ENCODE assay signal across 11 cellular contexts in genomic region chr17:64009571-64010402, GRCh38. TPM values are rescaled to one million over a fixed set of nuclear protein-coding genes. Genes with fewer than 3 reads are reported as not detected.
DNase-seq lines count a peak whose midpoint lies in the region; ATAC-seq, FAIRE-seq and TF ChIP-seq lines count a peak whose summit lies in the region.
"Had no signal": no experiment of that assay in that cellular context is flagged by ENCODE, and none has a peak within 500 bp of the region (broad histone marks: within the 10 kb centered on the region; RNA-seq: fewer than 3 reads in every experiment).

No MANE protein-coding gene starts in this region.

- H3K27ac ChIP-seq in HepG2 (ENCODE audit: extremely low read length, insufficient read depth, low read length) (no peak overlapping the region), OCI-LY7 (ENCODE audit: low read depth, low read length, poor library complexity, severe bottlenecking) (no peak overlapping the region), kidney (ENCODE audit: low read depth in 2 of 2, low read length in 2 of 2) (no peak overlapping the region)
- H3K27ac ChIP-seq: VCaP had no signal

- H3K9ac ChIP-seq in HepG2 (ENCODE audit: insufficient read depth, low read depth, low read length) (no peak overlapping the region), kidney (ENCODE audit: low read length in 2 of 2) (no peak overlapping the region)

- H4K20me1 ChIP-seq in HepG2 (ENCODE audit: insufficient read depth, low read length) (no peaks in the 10 kb centered on the region), OCI-LY7 (ENCODE audit: insufficient read depth, low read length) (0 out of 2 replicates have a peak, but pooled peaks cover 3% of the 10 kb centered on the region)

- no peak for TF ChIP-seq CTCF in HepG2 (CRISPR knock-in tag; IDR thresholded peaks at IDR 0.05)
- no peak for TF ChIP-seq CTCF in OCI-LY7 (conservative IDR thresholded peaks at IDR 0.05; ENCODE audit: low read length)
- no peak for TF ChIP-seq CTCF in kidney (IDR thresholded peaks at IDR 0.05; ENCODE audit: borderline replicate concordance, extremely low read depth, insufficient read depth)

- H3K9me2 ChIP-seq in OCI-LY7 (ENCODE audit: insufficient read depth, low read length), result no peaks in the 10 kb centered on the region

- H3K27ac Mint-ChIP-seq in activated naive CD4-positive, alpha-beta T cell treated with anti-CD3 and anti-CD28 coated beads, Interleukin-2, amount 50 U/mL, for 72 hours, result peak overlapping the region; percentile 37 to 79

- TF ChIP-seq RAD21 in HepG2 (CRISPR knock-in tag; IDR thresholded peaks at IDR 0.05), result no peak

- no peaks in the 10 kb centered on the region for H3K27me3 ChIP-seq in HepG2 (ENCODE audit: control insufficient read depth in 1 of 2, insufficient read depth in 2 of 2, low read length in 2 of 2)

- no peak overlapping the region for H2AFZ ChIP-seq in HepG2 (ENCODE audit: low read length)
- no peak overlapping the region for H2AFZ ChIP-seq in OCI-LY7 (ENCODE audit: low read length)

- ATAC-seq in activated naive CD4-positive, alpha-beta T cell treated with anti-CD3 and anti-CD28 coated beads, Interleukin-2, amount 50 U/mL, for 72 hours, result peak in 1 of 2 donors; percentile 24
- ATAC-seq in HepG2, result no peak
- ATAC-seq in HG02970 (IDR thresholded peaks at IDR 0.05; ENCODE audit: low FRiP score, unreplicated experiment), result no peak

- no peaks in the 10 kb centered on the region; a peak in 1 of 5 replicates for H3K36me3 ChIP-seq in HepG2 (replicated peaks in 1 of 2; ENCODE audit: control insufficient read depth in 1 of 2, insufficient read depth in 2 of 2, low read length in 2 of 2)
- peaks cover 82% of the 10 kb centered on the region for H3K36me3 ChIP-seq in OCI-LY7 (ENCODE audit: insufficient read depth, low read length)
- H3K36me3 ChIP-seq in kidney (ENCODE audit: control insufficient read depth in 1 of 2, insufficient read depth in 2 of 2, low read length in 2 of 2), result no peaks in the 10 kb centered on the region

- CTCF ChIA-PET in HepG2 (lab: Yijun Ruan, JAX; ENCODE audit: low intra/inter-chr PET ratio, low total read pairs) (no interaction called here), OCI-LY7 (lab: Charles Lee; ENCODE audit: unreplicated experiment) (no interaction called here)

- H3K4me3 ChIP-seq in HepG2 (replicated peaks in 1 of 3; ENCODE audit: insufficient read depth in 1 of 3, low read depth in 2 of 3, low read length in 3 of 3) (no peak overlapping the region), OCI-LY7 (ENCODE audit: low read depth, low read length, poor library complexity, severe bottlenecking) (no peak overlapping the region), kidney (ENCODE audit: low read length in 2 of 2) (no peak overlapping the region)

- H3K9me3 Mint-ChIP-seq in activated naive CD4-positive, alpha-beta T cell treated with anti-CD3 and anti-CD28 coated beads, Interleukin-2, amount 50 U/mL, for 72 hours, result no peaks in the 10 kb centered on the region

- WGBS in HepG2 (ENCODE audit: low lambda C conversion rate), result 34% methylated on average over 8 of the region's 8 CpGs

- in situ Hi-C loops in ACHN (cut with HindIII; ENCODE audit: low pct_ligation_motif_present, low pct_unique_long_range_greater_than_20kb, low sequenced_read_pairs) (no loop called here), HepG2 (cut with HindIII; ENCODE audit: extremely low pct_ligation_motif_present, low pct_unique_long_range_greater_than_20kb) (no loop called here)

- FAIRE-seq in HepG2 (lab: Jason Lieb, UNC), result no peak
- FAIRE-seq in kidney (lab: Jason Lieb, UNC), result no peak

- POLR2A ChIA-PET in HepG2 (lab: Yijun Ruan, JAX) (no interaction called here), OCI-LY7 (lab: Charles Lee) (no interaction called here)

- BruUV-seq in HepG2 (replicated peaks; lab: Mats Ljungman, UMichigan), result no TSS peak
- no TSS peak for BruUV-seq in OCI-LY7 (replicated peaks; lab: Mats Ljungman, UMichigan)

- DNase-seq in ACHN, result peak; percentile 16
- peak; percentile 75 for DNase-seq in ELR (ENCODE audit: low read depth)
- DNase-seq in activated naive CD4-positive, alpha-beta T cell treated with anti-CD3 and anti-CD28 coated beads, Interleukin-2, amount 50 U/mL, for 72 hours (ENCODE audit: low spot score in 2 of 2), result peak in 1 of 2 donors; percentile 40
- DNase-seq in HepG2 (ENCODE audit: low spot score), result no peak
- no peak for DNase-seq in OCI-LY7 (ENCODE audit: low spot score)
- DNase-seq in kidney, result no peak
- DNase-seq in SHP77 (lab: John Stamatoyannopoulos, UW), result no peak
- DNase-seq: anterior cingulate cortex had no signal

- H3K4me2 ChIP-seq in HepG2 (ENCODE audit: low read depth, low read length) (no peak overlapping the region; the same call in 1 of the 2 replicates), OCI-LY7 (ENCODE audit: low read length) (no peak overlapping the region)

- no peak for TF ChIP-seq POLR2A in HepG2 (IDR thresholded peaks at IDR 0.05; ENCODE audit: insufficient read depth in 1 of 2, low read depth in 2 of 2, low read length in 2 of 2)

- intact Hi-C loops in HepG2 (cut with micrococcal nuclease; ENCODE audit: unreplicated experiment), result loop anchor here (5.0 kb wide), 1 partner anchor 1638 kb away; no protein-coding TSS in a partner anchor
- intact Hi-C loops in OCI-LY7 (cut with micrococcal nuclease; ENCODE audit: unreplicated experiment), result no loop called here
- intact Hi-C loops in kidney (cut with DNase I), result loop anchor here (10.0 kb wide), 1 partner anchor 95 kb away; the partner anchor contains the start of genes CSHL1 and GH1

- H3K9me3 ChIP-seq in HepG2 (ENCODE audit: low read length), result no peaks in the 10 kb centered on the region
- H3K9me3 ChIP-seq in OCI-LY7 (ENCODE audit: low read length), result no peaks in the 10 kb centered on the region
- no peaks in the 10 kb centered on the region for H3K9me3 ChIP-seq in kidney (ENCODE audit: control insufficient read depth in 1 of 2, low read length in 2 of 2)

- H3K79me2 ChIP-seq in HepG2 (ENCODE audit: insufficient read depth, low read length), result no peaks in the 10 kb centered on the region
- H3K79me2 ChIP-seq in OCI-LY7 (ENCODE audit: insufficient read depth, low read depth, low read length), result peaks cover 66% of the 10 kb centered on the region

- peaks cover 0 to 20% of the 10 kb centered on the region in 2 donors for H3K36me3 Mint-ChIP-seq in activated naive CD4-positive, alpha-beta T cell treated with anti-CD3 and anti-CD28 coated beads, Interleukin-2, amount 50 U/mL, for 72 hours

- H3K4me1 ChIP-seq in HepG2 (ENCODE audit: insufficient read depth, low read length) (peaks cover 53% of the 10 kb centered on the region), OCI-LY7 (ENCODE audit: insufficient read depth, low read length, poor library complexity, severe bottlenecking) (peaks cover 27% of the 10 kb centered on the region), kidney (ENCODE audit: control insufficient read depth in 1 of 2, insufficient read depth in 1 of 2, low read depth in 1 of 2, low read length in 2 of 2) (peaks cover 3 to 15% of the 10 kb centered on the region in 2 donors)

- TF ChIP-seq EP300 in HepG2 (IDR thresholded peaks at IDR 0.05; ENCODE audit: low read depth in 2 of 2, low read length in 2 of 2), result no peak
- TF ChIP-seq EP300 in HepG2 (CRISPR knock-in tag; IDR thresholded peaks at IDR 0.05; ENCODE audit: borderline replicate concordance), result no peak

RNA-seq across cellular contexts. Expression of gene ICAM2, which starts 10.6 kb away (rescaled TPM):
- 10 to 100 TPM; 21.9 to 45.2 TPM for total RNA-seq in activated naive CD4-positive, alpha-beta T cell treated with anti-CD3 and anti-CD28 coated beads, Interleukin-2, amount 50 U/mL, for 72 hours
- 7.9 and 10.9 TPM in 2 replicates for total RNA-seq in HepG2 (2016; rRNA removed; fragmentation: Illumina TruSeq; extraction: Trizol)
- total RNA-seq in HepG2 (2016; cell fraction: cytosol; rRNA removed; fragmentation: Illumina TruSeq; extraction: Trizol; ENCODE audit: low read depth), result 4.1 and 5.7 TPM in 2 replicates
- total RNA-seq in HepG2 (2016; cell fraction: insoluble cytoplasmic fraction; rRNA removed; fragmentation: Illumina TruSeq; extraction: Trizol), result 9.4 and 10.9 TPM in 2 replicates
- 8.3 and 9.3 TPM in 2 replicates for total RNA-seq in HepG2 (2016; cell fraction: membrane; rRNA removed; fragmentation: Illumina TruSeq; extraction: Trizol)
- 7.4 and 8.7 TPM in 2 replicates for total RNA-seq in HepG2 (2016; cell fraction: nucleus; rRNA removed; fragmentation: Illumina TruSeq; extraction: Trizol)
- 20.8 and 21.4 TPM in 2 replicates for polyA plus RNA-seq in HepG2 (2011; rRNA removed)
- polyA plus RNA-seq in HepG2 (2011; cell fraction: cytosol; rRNA removed), result 25.1 and 29.5 TPM in 2 replicates
- polyA plus RNA-seq in HepG2 (2011; cell fraction: nucleus; rRNA removed), result 10.1 and 10.2 TPM in 2 replicates
- 6.0 and 8.9 TPM in 2 replicates for polyA plus RNA-seq in HepG2 (2012)
- 3.9 and 5.8 TPM in 2 replicates for polyA plus RNA-seq in HepG2 (2016; cell fraction: cytosol; fragmentation: Illumina TruSeq; extraction: Trizol; ENCODE audit: low read depth)
- polyA plus RNA-seq in HepG2 (2016; cell fraction: insoluble cytoplasmic fraction; fragmentation: Illumina TruSeq; extraction: Trizol; ENCODE audit: low read depth), result 7.5 and 8.3 TPM in 2 replicates
- 5.9 and 6.9 TPM in 2 replicates for polyA plus RNA-seq in HepG2 (2016; cell fraction: membrane; fragmentation: Illumina TruSeq; extraction: Trizol; ENCODE audit: low read depth)
- polyA plus RNA-seq in HepG2 (2016; cell fraction: nucleus; fragmentation: Illumina TruSeq; extraction: Trizol; ENCODE audit: insufficient read depth, low read depth), result 11.9 and 12.3 TPM in 2 replicates
- polyA minus RNA-seq in HepG2 (2011; rRNA and poly(A)+ RNA removed; ENCODE audit: low replicate concordance), result 1.3 and 35.6 TPM in 2 replicates
- 6.6 and 7.4 TPM in 2 replicates for polyA minus RNA-seq in HepG2 (2011; cell fraction: cytosol; rRNA and poly(A)+ RNA removed)
- 4.2 and 7.6 TPM in 2 replicates for polyA minus RNA-seq in HepG2 (2011; cell fraction: nucleus; rRNA and poly(A)+ RNA removed)
- 76.4 and 112 TPM in 2 replicates for total RNA-seq in OCI-LY7 (2014; rRNA removed; shearing (Covaris generic))
- 79.1 and 88.7 TPM in 2 replicates for total RNA-seq in OCI-LY7 (2022)
- 38.8 TPM for total RNA-seq in kidney
- polyA plus RNA-seq in kidney (ENCODE audit: insufficient read depth, low read depth, low replicate concordance), result 55.8 TPM

RNA-seq across cellular contexts. Expression of gene PRR29, which starts 11.6 kb away (rescaled TPM):
- total RNA-seq in activated naive CD4-positive, alpha-beta T cell treated with anti-CD3 and anti-CD28 coated beads, Interleukin-2, amount 50 U/mL, for 72 hours, result 1 to 10 TPM in 1 of 2 donors, under 1 TPM in 1; 0.86 to 1.8 TPM
- total RNA-seq in HepG2 (2016; rRNA removed; fragmentation: Illumina TruSeq; extraction: Trizol), result 0.07 and 0.11 TPM in 2 replicates
- total RNA-seq in HepG2 (2016; cell fraction: cytosol; rRNA removed; fragmentation: Illumina TruSeq; extraction: Trizol; ENCODE audit: low read depth), result not detected in 2 replicates
- total RNA-seq in HepG2 (2016; cell fraction: insoluble cytoplasmic fraction; rRNA removed; fragmentation: Illumina TruSeq; extraction: Trizol), result 0.19 TPM in 1 of 2 replicates, not detected in the other
- total RNA-seq in HepG2 (2016; cell fraction: membrane; rRNA removed; fragmentation: Illumina TruSeq; extraction: Trizol), result 0.06 and 0.14 TPM in 2 replicates
- not detected in 2 replicates for total RNA-seq in HepG2 (2016; cell fraction: nucleus; rRNA removed; fragmentation: Illumina TruSeq; extraction: Trizol)
- polyA plus RNA-seq in HepG2 (2011; rRNA removed), result 0.08 and 0.20 TPM in 2 replicates
- 0.06 and 0.07 TPM in 2 replicates for polyA plus RNA-seq in HepG2 (2011; cell fraction: cytosol; rRNA removed)
- polyA plus RNA-seq in HepG2 (2011; cell fraction: nucleus; rRNA removed), result 0.73 and 0.96 TPM in 2 replicates
- polyA plus RNA-seq in HepG2 (2012), result 0.21 and 0.40 TPM in 2 replicates
- 0.10 and 0.11 TPM in 2 replicates for polyA plus RNA-seq in HepG2 (2016; cell fraction: cytosol; fragmentation: Illumina TruSeq; extraction: Trizol; ENCODE audit: low read depth)
- 0.23 TPM in 1 of 2 replicates, not detected in the other for polyA plus RNA-seq in HepG2 (2016; cell fraction: insoluble cytoplasmic fraction; fragmentation: Illumina TruSeq; extraction: Trizol; ENCODE audit: low read depth)
- polyA plus RNA-seq in HepG2 (2016; cell fraction: membrane; fragmentation: Illumina TruSeq; extraction: Trizol; ENCODE audit: low read depth), result not detected in 2 replicates
- polyA plus RNA-seq in HepG2 (2016; cell fraction: nucleus; fragmentation: Illumina TruSeq; extraction: Trizol; ENCODE audit: insufficient read depth, low read depth), result not detected in 2 replicates
- 0.16 TPM in 1 of 2 replicates, not detected in the other for polyA minus RNA-seq in HepG2 (2011; rRNA and poly(A)+ RNA removed; ENCODE audit: low replicate concordance)
- polyA minus RNA-seq in HepG2 (2011; cell fraction: cytosol; rRNA and poly(A)+ RNA removed), result not detected in 2 replicates
- polyA minus RNA-seq in HepG2 (2011; cell fraction: nucleus; rRNA and poly(A)+ RNA removed), result 0.26 and 0.37 TPM in 2 replicates
- 0.16 TPM in 1 of 2 replicates, not detected in the other for total RNA-seq in OCI-LY7 (2014; rRNA removed; shearing (Covaris generic))
- 0.29 TPM in 1 of 2 replicates, not detected in the other for total RNA-seq in OCI-LY7 (2022)
- total RNA-seq in kidney, result 4.4 TPM
- 1.2 TPM for polyA plus RNA-seq in kidney (ENCODE audit: insufficient read depth, low read depth, low replicate concordance)

RNA-seq across cellular contexts. Expression of gene SCN4A, which starts 37.1 kb away (rescaled TPM):
- under 1 TPM in 1 of 2 donors, not detected in 1; 0.10 TPM for total RNA-seq in activated naive CD4-positive, alpha-beta T cell treated with anti-CD3 and anti-CD28 coated beads, Interleukin-2, amount 50 U/mL, for 72 hours
- total RNA-seq in HepG2 (2016; rRNA removed; fragmentation: Illumina TruSeq; extraction: Trizol) (0.02 TPM in 1 of 2 replicates, not detected in the other), OCI-LY7 (2022) (9.0 and 11.9 TPM in 2 replicates), kidney (3.4 TPM)
- total RNA-seq in HepG2 (2016; cell fraction: cytosol; rRNA removed; fragmentation: Illumina TruSeq; extraction: Trizol; ENCODE audit: low read depth), result not detected in 2 replicates
- not detected in 2 replicates for total RNA-seq in HepG2 (2016; cell fraction: insoluble cytoplasmic fraction; rRNA removed; fragmentation: Illumina TruSeq; extraction: Trizol)
- total RNA-seq in HepG2 (2016; cell fraction: membrane; rRNA removed; fragmentation: Illumina TruSeq; extraction: Trizol), result not detected in 2 replicates
- not detected in 2 replicates for total RNA-seq in HepG2 (2016; cell fraction: nucleus; rRNA removed; fragmentation: Illumina TruSeq; extraction: Trizol)
- polyA plus RNA-seq in HepG2 (2011; rRNA removed) (0.03 and 0.04 TPM in 2 replicates), kidney (ENCODE audit: insufficient read depth, low read depth, low replicate concordance) (0.19 TPM)
- polyA plus RNA-seq in HepG2 (2011; cell fraction: cytosol; rRNA removed), result 0.01 TPM in 2 replicates
- 0.07 and 0.13 TPM in 2 replicates for polyA plus RNA-seq in HepG2 (2011; cell fraction: nucleus; rRNA removed)
- polyA plus RNA-seq in HepG2 (2012), result 0.03 and 0.12 TPM in 2 replicates
- not detected in 2 replicates for polyA plus RNA-seq in HepG2 (2016; cell fraction: cytosol; fragmentation: Illumina TruSeq; extraction: Trizol; ENCODE audit: low read depth)
- polyA plus RNA-seq in HepG2 (2016; cell fraction: insoluble cytoplasmic fraction; fragmentation: Illumina TruSeq; extraction: Trizol; ENCODE audit: low read depth), result not detected in 2 replicates
- not detected in 2 replicates for polyA plus RNA-seq in HepG2 (2016; cell fraction: membrane; fragmentation: Illumina TruSeq; extraction: Trizol; ENCODE audit: low read depth)
- polyA plus RNA-seq in HepG2 (2016; cell fraction: nucleus; fragmentation: Illumina TruSeq; extraction: Trizol; ENCODE audit: insufficient read depth, low read depth), result not detected in 2 replicates
- 0.38 and 4.1 TPM in 2 replicates for polyA minus RNA-seq in HepG2 (2011; rRNA and poly(A)+ RNA removed; ENCODE audit: low replicate concordance)
- not detected in 2 replicates for polyA minus RNA-seq in HepG2 (2011; cell fraction: cytosol; rRNA and poly(A)+ RNA removed)
- polyA minus RNA-seq in HepG2 (2011; cell fraction: nucleus; rRNA and poly(A)+ RNA removed), result 0.26 and 0.37 TPM in 2 replicates
- total RNA-seq in OCI-LY7 (2014; rRNA removed; shearing (Covaris generic)), result 3.0 and 6.4 TPM in 2 replicates
- polyA plus RNA-seq: fibroblast of lung had no signal

Comparison
In these comparisons a context has a peak if more than half of its experiments do, and no peak if none do; other contexts are left out.
1. DNase-seq: peak in ACHN (single experiment) and ELR (single experiment); none in HepG2 (single experiment), OCI-LY7 (single experiment), kidney (single experiment) and SHP77 (0 of 2).